8 cellular contexts compared by ENCODE assay signal in genomic region chr2:112542974-112543760, GRCh38. TPM values are rescaled to one million over a fixed set of nuclear protein-coding genes. Genes with fewer than 3 reads are reported as not detected.
DNase-seq lines count a peak whose midpoint lies in the region; ATAC-seq and TF ChIP-seq lines count a peak whose summit lies in the region.

No MANE protein-coding gene starts in this region.

- H3K4me1 Mint-ChIP-seq in progenitor cell of endocrine pancreas (ENCODE audit: low read depth) = peaks cover 2% of the 10 kb centered on the region

- peak overlapping the region; percentile 82 to 96 (median 91) for H3K9ac ChIP-seq in BLaER1 treated with 17β-estradiol and CSF1 and Interleukin-3, amounts not matched to agents 10 nM and 100 nM
- no peak overlapping the region for H3K9ac ChIP-seq in parathyroid adenoma

- POLR2A ChIA-PET in PC-9 (lab: Charles Lee; ENCODE audit: unreplicated experiment) = interaction anchor here (0.7 kb wide), 2 partner anchors 398 to 862 kb away, joined by 3 to 4 read pairs; no protein-coding TSS in a partner anchor

- H3K9me3 Mint-ChIP-seq in progenitor cell of endocrine pancreas (ENCODE audit: low read depth) = no peaks in the 10 kb centered on the region

- H3K36me3 ChIP-seq in BLaER1 treated with 17β-estradiol and CSF1 and Interleukin-3, amounts not matched to agents 10 nM and 100 nM = peaks cover 22 to 33% (median 28%) of the 10 kb centered on the region in 11 experiments
- H3K36me3 ChIP-seq in PC-9 (ENCODE audit: low read depth) (peaks cover 13% of the 10 kb centered on the region), parathyroid adenoma (ENCODE audit: control insufficient read depth, insufficient read depth, low read length) (no peaks in the 10 kb centered on the region)

- no peaks in the 10 kb centered on the region for H3K27me3 ChIP-seq in BLaER1 treated with 17β-estradiol and CSF1 and Interleukin-3, amounts not matched to agents 10 nM and 100 nM
- no peaks in the 10 kb centered on the region for H3K27me3 ChIP-seq in PC-9 (ENCODE audit: insufficient read depth, low read depth)
- H3K27me3 ChIP-seq in parathyroid adenoma (ENCODE audit: control insufficient read depth, insufficient read depth, low read length) = no peaks in the 10 kb centered on the region

- TF ChIP-seq CTCF in PC-9 (conservative IDR thresholded peaks at IDR 0.05) = no peak
- no peak for TF ChIP-seq CTCF in epithelial cell of esophagus (IDR thresholded peaks at IDR 0.05; ENCODE audit: insufficient read depth, low read depth, low read length, missing control alignments)
- TF ChIP-seq CTCF in parathyroid adenoma (IDR thresholded peaks at IDR 0.05) = no peak
- TF ChIP-seq CTCF in progenitor cell of endocrine pancreas (IDR thresholded peaks at IDR 0.05; ENCODE audit: unreplicated experiment) = no peak

- no peaks in the 10 kb centered on the region for H3K9me2 ChIP-seq in PC-9 (ENCODE audit: insufficient read depth)

- BruUV-seq in PC-9 (replicated peaks; lab: Mats Ljungman, UMichigan) = no TSS peak

- H2AFZ ChIP-seq in PC-9 (peak overlapping the region; percentile 97), parathyroid adenoma (peak overlapping the region; percentile 92)

- CTCF ChIA-PET in PC-9 (lab: Charles Lee) = no interaction called here

- H3K36me3 Mint-ChIP-seq in progenitor cell of endocrine pancreas (ENCODE audit: insufficient read depth) = peaks cover 3% of the 10 kb centered on the region

- H3K27me3 Mint-ChIP-seq in progenitor cell of endocrine pancreas = no peaks in the 10 kb centered on the region

- DNase-seq in PC-9 (no peak), epithelial cell of esophagus (ENCODE audit: low read depth) (peak; percentile 29), AG08396 (ENCODE audit: low spot score) (no peak), mucosa of gallbladder (ENCODE audit: low spot score) (no peak), progenitor cell of endocrine pancreas (ENCODE audit: low spot score, unreplicated experiment) (no peak)

- peaks cover 21% of the 10 kb centered on the region; the same call in 1 of the 2 replicates for H3F3A ChIP-seq in PC-9 (ENCODE audit: insufficient read depth, low read depth)

- peak overlapping the region; percentile 74 to 96 (median 86) for H3K4me3 ChIP-seq in BLaER1 treated with 17β-estradiol and CSF1 and Interleukin-3, amounts not matched to agents 10 nM and 100 nM
- H3K4me3 ChIP-seq in PC-9 (peak overlapping the region; percentile 97), epithelial cell of esophagus (ENCODE audit: low read length) (peak overlapping the region; percentile 95), parathyroid adenoma (ENCODE audit: low read depth, low read length) (peak overlapping the region; percentile 78)

- intact Hi-C loops in PC-9 (cut with micrococcal nuclease; ENCODE audit: unreplicated experiment) = no loop called here

- H3K27ac ChIP-seq in BLaER1 treated with 17β-estradiol and CSF1 and Interleukin-3, amounts not matched to agents 10 nM and 100 nM = peak overlapping the region in 10 of 11 experiments; percentile 88 to 98 (median 93); a peak in 19 of 22 replicates
- H3K27ac ChIP-seq in PC-9 (peak overlapping the region; percentile 75), parathyroid adenoma (peak overlapping the region; percentile 84)

- peak overlapping the region; percentile 83 to 99 (median 90) for H3K4me2 ChIP-seq in BLaER1 treated with 17β-estradiol and CSF1 and Interleukin-3, amounts not matched to agents 10 nM and 100 nM
- peak overlapping the region; percentile 95 for H3K4me2 ChIP-seq in PC-9
- H3K4me2 ChIP-seq in parathyroid adenoma (ENCODE audit: low read length) = peak overlapping the region; percentile 81

- H3K4me1 ChIP-seq in BLaER1 treated with 17β-estradiol and CSF1 and Interleukin-3, amounts not matched to agents 10 nM and 100 nM = peaks cover 28 to 56% (median 39%) of the 10 kb centered on the region in 10 experiments
- peaks cover 21% of the 10 kb centered on the region for H3K4me1 ChIP-seq in PC-9 (replicated peaks; ENCODE audit: insufficient read depth)
- H3K4me1 ChIP-seq in parathyroid adenoma = peaks cover 11% of the 10 kb centered on the region

- H3K79me2 ChIP-seq in PC-9 (ENCODE audit: low read depth) (peaks cover 62% of the 10 kb centered on the region), parathyroid adenoma (peaks cover 17% of the 10 kb centered on the region)

- H3K9me3 ChIP-seq in BLaER1 treated with 17β-estradiol and CSF1 and Interleukin-3, amounts not matched to agents 10 nM and 100 nM (replicated peaks in 1 of 11) = no peaks in the 10 kb centered on the region
- H3K9me3 ChIP-seq in PC-9 (ENCODE audit: insufficient read depth, low read depth) (no peaks in the 10 kb centered on the region), parathyroid adenoma (ENCODE audit: control insufficient read depth, low read length) (no peaks in the 10 kb centered on the region)

- ATAC-seq in GM21515 (IDR thresholded peaks at IDR 0.05; ENCODE audit: unreplicated experiment) = peak; percentile 5

- H3K4me3 Mint-ChIP-seq in progenitor cell of endocrine pancreas (ENCODE audit: low read depth) = no peak overlapping the region

- peaks cover 0 to 54% (median 40%) of the 10 kb centered on the region in 11 experiments; a peak in 14 of 22 replicates for H4K20me1 ChIP-seq in BLaER1 treated with 17β-estradiol and CSF1 and Interleukin-3, amounts not matched to agents 10 nM and 100 nM
- peaks cover 20% of the 10 kb centered on the region for H4K20me1 ChIP-seq in PC-9 (ENCODE audit: insufficient read depth)

- no peak overlapping the region for H3K27ac Mint-ChIP-seq in progenitor cell of endocrine pancreas

RNA-seq across cellular contexts. Expression of gene POLR1B, which starts 0.9 kb away (rescaled TPM):
- total RNA-seq in PC-9 (2021) (27.7 and 30.0 TPM in 2 replicates), mucosa of gallbladder (13.8 TPM), progenitor cell of endocrine pancreas (31.4 and 35.9 TPM in 2 replicates)

RNA-seq across cellular contexts. Expression of gene CHCHD5, which starts 41.2 kb away (rescaled TPM):
- total RNA-seq in PC-9 (2021) (38.4 and 64.3 TPM in 2 replicates), mucosa of gallbladder (40.3 TPM), progenitor cell of endocrine pancreas (37.0 and 38.4 TPM in 2 replicates)
